In the genomic region with DNA sequence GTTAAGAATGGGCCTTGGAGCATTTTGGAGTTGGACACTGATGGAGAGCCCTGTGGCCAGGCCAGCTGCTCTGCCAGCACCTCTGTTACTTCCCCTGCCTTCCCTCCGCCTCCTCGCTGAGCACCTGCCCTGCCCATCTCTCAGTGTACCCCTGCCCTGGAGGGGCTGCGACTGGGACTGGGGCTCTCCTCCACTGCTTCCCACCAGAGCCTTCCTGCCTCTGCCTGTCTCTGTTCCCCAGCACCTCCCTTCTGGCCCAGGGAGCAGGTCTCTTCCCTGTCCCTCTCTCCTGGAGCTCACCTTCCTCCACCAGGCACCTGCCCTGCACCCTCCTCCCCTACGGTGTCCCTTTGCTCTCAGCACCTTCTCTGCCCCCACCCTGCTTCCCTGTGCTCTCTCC, we compare ENCODE assay signal across 1 cellular context.
TF ChIP-seq lines count a peak whose summit lies in the region.

No MANE protein-coding gene starts in this region.

TF ChIP-seq in GM23338, 12 proteins besides CTCF, POLR2A, EP300 and RAD21 (continued from another document):
- TF ChIP-seq, protein P1, sequence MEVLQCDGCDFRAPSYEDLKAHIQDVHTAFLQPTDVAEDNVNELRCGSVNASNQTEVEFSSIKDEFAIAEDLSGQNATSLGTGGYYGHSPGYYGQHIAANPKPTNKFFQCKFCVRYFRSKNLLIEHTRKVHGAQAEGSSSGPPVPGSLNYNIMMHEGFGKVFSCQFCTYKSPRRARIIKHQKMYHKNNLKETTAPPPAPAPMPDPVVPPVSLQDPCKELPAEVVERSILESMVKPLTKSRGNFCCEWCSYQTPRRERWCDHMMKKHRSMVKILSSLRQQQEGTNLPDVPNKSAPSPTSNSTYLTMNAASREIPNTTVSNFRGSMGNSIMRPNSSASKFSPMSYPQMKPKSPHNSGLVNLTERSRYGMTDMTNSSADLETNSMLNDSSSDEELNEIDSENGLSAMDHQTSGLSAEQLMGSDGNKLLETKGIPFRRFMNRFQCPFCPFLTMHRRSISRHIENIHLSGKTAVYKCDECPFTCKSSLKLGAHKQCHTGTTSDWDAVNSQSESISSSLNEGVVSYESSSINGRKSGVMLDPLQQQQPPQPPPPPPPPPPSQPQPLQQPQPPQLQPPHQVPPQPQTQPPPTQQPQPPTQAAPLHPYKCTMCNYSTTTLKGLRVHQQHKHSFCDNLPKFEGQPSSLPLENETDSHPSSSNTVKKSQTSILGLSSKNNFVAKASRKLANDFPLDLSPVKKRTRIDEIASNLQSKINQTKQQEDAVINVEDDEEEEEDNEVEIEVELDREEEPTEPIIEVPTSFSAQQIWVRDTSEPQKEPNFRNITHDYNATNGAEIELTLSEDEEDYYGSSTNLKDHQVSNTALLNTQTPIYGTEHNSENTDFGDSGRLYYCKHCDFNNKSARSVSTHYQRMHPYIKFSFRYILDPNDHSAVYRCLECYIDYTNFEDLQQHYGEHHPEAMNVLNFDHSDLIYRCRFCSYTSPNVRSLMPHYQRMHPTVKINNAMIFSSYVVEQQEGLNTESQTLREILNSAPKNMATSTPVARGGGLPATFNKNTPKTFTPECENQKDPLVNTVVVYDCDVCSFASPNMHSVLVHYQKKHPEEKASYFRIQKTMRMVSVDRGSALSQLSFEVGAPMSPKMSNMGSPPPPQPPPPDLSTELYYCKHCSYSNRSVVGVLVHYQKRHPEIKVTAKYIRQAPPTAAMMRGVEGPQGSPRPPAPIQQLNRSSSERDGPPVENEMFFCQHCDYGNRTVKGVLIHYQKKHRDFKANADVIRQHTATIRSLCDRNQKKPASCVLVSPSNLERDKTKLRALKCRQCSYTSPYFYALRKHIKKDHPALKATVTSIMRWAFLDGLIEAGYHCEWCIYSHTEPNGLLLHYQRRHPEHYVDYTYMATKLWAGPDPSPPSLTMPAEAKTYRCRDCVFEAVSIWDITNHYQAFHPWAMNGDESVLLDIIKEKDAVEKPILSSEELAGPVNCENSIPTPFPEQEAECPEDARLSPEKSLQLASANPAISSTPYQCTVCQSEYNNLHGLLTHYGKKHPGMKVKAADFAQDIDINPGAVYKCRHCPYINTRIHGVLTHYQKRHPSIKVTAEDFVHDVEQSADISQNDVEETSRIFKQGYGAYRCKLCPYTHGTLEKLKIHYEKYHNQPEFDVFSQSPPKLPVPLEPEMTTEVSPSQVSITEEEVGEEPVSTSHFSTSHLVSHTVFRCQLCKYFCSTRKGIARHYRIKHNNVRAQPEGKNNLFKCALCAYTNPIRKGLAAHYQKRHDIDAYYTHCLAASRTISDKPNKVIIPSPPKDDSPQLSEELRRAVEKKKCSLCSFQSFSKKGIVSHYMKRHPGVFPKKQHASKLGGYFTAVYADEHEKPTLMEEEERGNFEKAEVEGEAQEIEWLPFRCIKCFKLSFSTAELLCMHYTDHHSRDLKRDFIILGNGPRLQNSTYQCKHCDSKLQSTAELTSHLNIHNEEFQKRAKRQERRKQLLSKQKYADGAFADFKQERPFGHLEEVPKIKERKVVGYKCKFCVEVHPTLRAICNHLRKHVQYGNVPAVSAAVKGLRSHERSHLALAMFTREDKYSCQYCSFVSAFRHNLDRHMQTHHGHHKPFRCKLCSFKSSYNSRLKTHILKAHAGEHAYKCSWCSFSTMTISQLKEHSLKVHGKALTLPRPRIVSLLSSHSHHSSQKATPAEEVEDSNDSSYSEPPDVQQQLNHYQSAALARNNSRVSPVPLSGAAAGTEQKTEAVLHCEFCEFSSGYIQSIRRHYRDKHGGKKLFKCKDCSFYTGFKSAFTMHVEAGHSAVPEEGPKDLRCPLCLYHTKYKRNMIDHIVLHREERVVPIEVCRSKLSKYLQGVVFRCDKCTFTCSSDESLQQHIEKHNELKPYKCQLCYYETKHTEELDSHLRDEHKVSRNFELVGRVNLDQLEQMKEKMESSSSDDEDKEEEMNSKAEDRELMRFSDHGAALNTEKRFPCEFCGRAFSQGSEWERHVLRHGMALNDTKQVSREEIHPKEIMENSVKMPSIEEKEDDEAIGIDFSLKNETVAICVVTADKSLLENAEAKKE (CRISPR knock-in tag; IDR thresholded peaks at IDR 0.05): no peak
- TF ChIP-seq NANOG (IDR thresholded peaks at IDR 0.05; ENCODE audit: borderline replicate concordance) (no peak), EZH2phosphoT487 (IDR thresholded peaks at IDR 0.05; ENCODE audit: unreplicated experiment) (no peak), ZNF331 (CRISPR knock-in tag; IDR thresholded peaks at IDR 0.05; ENCODE audit: low read depth) (no peak), EZH2 (IDR thresholded peaks at IDR 0.05; ENCODE audit: low read depth, unreplicated experiment) (no peak), JUNB (IDR thresholded peaks at IDR 0.05; ENCODE audit: unreplicated experiment) (no peak), CREB1 (CRISPR knock-in tag; IDR thresholded peaks at IDR 0.05; ENCODE audit: low read depth) (no peak), STAT1 (IDR thresholded peaks at IDR 0.05; ENCODE audit: unreplicated experiment) (no peak)
- TF ChIP-seq, protein P2, sequence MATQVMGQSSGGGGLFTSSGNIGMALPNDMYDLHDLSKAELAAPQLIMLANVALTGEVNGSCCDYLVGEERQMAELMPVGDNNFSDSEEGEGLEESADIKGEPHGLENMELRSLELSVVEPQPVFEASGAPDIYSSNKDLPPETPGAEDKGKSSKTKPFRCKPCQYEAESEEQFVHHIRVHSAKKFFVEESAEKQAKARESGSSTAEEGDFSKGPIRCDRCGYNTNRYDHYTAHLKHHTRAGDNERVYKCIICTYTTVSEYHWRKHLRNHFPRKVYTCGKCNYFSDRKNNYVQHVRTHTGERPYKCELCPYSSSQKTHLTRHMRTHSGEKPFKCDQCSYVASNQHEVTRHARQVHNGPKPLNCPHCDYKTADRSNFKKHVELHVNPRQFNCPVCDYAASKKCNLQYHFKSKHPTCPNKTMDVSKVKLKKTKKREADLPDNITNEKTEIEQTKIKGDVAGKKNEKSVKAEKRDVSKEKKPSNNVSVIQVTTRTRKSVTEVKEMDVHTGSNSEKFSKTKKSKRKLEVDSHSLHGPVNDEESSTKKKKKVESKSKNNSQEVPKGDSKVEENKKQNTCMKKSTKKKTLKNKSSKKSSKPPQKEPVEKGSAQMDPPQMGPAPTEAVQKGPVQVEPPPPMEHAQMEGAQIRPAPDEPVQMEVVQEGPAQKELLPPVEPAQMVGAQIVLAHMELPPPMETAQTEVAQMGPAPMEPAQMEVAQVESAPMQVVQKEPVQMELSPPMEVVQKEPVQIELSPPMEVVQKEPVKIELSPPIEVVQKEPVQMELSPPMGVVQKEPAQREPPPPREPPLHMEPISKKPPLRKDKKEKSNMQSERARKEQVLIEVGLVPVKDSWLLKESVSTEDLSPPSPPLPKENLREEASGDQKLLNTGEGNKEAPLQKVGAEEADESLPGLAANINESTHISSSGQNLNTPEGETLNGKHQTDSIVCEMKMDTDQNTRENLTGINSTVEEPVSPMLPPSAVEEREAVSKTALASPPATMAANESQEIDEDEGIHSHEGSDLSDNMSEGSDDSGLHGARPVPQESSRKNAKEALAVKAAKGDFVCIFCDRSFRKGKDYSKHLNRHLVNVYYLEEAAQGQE (IDR thresholded peaks at IDR 0.05; ENCODE audit: unreplicated experiment): no peak
- TF ChIP-seq, protein P3, sequence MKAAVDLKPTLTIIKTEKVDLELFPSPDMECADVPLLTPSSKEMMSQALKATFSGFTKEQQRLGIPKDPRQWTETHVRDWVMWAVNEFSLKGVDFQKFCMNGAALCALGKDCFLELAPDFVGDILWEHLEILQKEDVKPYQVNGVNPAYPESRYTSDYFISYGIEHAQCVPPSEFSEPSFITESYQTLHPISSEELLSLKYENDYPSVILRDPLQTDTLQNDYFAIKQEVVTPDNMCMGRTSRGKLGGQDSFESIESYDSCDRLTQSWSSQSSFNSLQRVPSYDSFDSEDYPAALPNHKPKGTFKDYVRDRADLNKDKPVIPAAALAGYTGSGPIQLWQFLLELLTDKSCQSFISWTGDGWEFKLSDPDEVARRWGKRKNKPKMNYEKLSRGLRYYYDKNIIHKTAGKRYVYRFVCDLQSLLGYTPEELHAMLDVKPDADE (IDR thresholded peaks at IDR 0.05): no peak
